ENCODE assay signal across 1 cellular context in the genomic region with DNA sequence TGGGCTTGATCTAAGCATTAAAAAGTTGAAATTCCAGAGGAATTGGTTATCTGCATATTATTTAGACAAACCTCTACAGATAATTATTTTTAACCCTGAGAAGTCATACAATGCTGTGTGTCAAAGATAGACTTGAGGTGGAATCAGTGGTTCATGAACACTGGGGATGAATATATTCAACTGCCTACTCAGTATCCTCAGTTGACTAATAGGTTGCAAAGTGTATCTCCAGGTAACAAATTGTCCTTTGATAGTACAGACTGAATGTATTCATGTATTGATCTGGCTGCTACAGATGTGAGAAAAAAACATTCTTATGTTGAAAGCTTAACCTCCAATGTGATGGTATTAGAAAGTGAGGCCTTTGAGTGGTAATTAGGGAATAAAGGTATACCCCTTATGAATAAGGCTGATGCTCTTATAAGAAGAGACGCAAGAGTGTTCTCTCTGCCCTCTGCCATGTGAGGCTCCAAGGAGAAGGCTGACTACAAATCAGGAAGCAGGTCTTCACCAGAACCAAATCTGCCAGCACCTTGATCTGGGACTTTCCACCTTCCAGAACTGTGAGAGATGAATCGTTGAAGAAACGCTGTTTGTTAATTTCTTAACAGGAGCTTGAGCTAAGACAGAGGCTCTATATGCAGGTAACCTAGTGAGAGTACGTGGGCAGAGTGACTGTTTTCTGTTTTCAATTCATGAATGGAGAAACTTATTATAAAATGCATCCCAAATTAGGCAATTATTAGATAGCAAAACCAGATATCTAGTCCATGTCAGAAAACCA.
A peak's percentile ranks its signal among the peaks of the same experiment; 100 is the strongest.
TF ChIP-seq lines count a peak whose summit lies in the region.

No MANE protein-coding gene starts in this region.

TF ChIP-seq in K562, 482 proteins besides CTCF, POLR2A, EP300 and RAD21:
- TF ChIP-seq RUNX1 (IDR thresholded peaks at IDR 0.05; ENCODE audit: low read depth) (no peak), BACH1 (tag; IDR thresholded peaks at IDR 0.05) (no peak), NFRKB (IDR thresholded peaks at IDR 0.05; ENCODE audit: low read depth) (no peak), ZNF696 (CRISPR knock-in tag; conservative IDR thresholded peaks at IDR 0.05) (no peak), ZNF140 (CRISPR knock-in tag; IDR thresholded peaks at IDR 0.05) (no peak), PURB (CRISPR knock-in tag; IDR thresholded peaks at IDR 0.05; ENCODE audit: low read depth) (no peak), CEBPG (CRISPR knock-in tag; IDR thresholded peaks at IDR 0.05) (no peak), CEBPG (tag; conservative IDR thresholded peaks at IDR 0.05 in 1 of 2, IDR thresholded peaks at IDR 0.05 in 1 of 2) (no peak), ZNF124 (CRISPR knock-in tag; IDR thresholded peaks at IDR 0.05) (no peak), NFE2 (IDR thresholded peaks at IDR 0.05; ENCODE audit: low read depth) (no peak), PHF8 (IDR thresholded peaks at IDR 0.05; ENCODE audit: borderline replicate concordance, low read length) (no peak), PCBP1 (IDR thresholded peaks at IDR 0.05; ENCODE audit: low read depth, low read length, poor library complexity, severe bottlenecking) (no peak), POLR2G (IDR thresholded peaks at IDR 0.05; ENCODE audit: low read depth, low read length) (0 out of 2 replicates have a peak, but pooled peaks have one; percentile 19), ZBTB2 (IDR thresholded peaks at IDR 0.05) (no peak), POLR2AphosphoS5 (IDR thresholded peaks at IDR 0.05; ENCODE audit: control insufficient read depth, insufficient read depth, low read depth, low read length) (peak; percentile 28; the same call in 1 of the 2 replicates)
- TF ChIP-seq, protein P1, sequence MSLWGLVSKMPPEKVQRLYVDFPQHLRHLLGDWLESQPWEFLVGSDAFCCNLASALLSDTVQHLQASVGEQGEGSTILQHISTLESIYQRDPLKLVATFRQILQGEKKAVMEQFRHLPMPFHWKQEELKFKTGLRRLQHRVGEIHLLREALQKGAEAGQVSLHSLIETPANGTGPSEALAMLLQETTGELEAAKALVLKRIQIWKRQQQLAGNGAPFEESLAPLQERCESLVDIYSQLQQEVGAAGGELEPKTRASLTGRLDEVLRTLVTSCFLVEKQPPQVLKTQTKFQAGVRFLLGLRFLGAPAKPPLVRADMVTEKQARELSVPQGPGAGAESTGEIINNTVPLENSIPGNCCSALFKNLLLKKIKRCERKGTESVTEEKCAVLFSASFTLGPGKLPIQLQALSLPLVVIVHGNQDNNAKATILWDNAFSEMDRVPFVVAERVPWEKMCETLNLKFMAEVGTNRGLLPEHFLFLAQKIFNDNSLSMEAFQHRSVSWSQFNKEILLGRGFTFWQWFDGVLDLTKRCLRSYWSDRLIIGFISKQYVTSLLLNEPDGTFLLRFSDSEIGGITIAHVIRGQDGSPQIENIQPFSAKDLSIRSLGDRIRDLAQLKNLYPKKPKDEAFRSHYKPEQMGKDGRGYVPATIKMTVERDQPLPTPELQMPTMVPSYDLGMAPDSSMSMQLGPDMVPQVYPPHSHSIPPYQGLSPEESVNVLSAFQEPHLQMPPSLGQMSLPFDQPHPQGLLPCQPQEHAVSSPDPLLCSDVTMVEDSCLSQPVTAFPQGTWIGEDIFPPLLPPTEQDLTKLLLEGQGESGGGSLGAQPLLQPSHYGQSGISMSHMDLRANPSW (CRISPR knock-in tag; IDR thresholded peaks at IDR 0.05) = no peak
